In the genomic region with DNA sequence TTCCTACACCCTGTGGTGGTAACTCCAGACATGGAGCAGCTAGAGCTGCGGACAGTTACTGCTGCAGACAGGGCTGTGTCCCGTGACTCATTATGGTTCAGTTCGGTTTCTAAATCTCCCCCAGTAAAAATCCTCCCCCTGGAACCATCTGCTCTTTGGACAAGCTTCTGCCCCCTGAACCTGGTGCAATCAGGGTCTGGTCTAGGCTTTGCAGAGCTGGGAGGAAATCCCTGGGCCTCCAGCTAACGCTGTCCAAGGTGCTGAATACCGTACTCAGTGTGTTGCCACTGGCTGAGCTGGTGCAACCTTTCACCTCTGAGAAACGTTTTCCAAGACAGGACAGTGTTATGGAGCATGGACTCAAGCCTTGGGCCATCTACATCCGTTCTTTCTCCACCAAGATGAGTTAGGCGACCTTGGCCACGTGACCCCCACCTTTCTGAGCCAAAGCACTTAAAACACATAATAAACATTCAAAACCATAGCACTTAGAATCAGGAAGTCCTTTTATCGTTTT, we compare ENCODE assay signal across 10 cellular contexts.
DNase-seq lines count a peak whose midpoint lies in the region; ATAC-seq lines count a peak whose summit lies in the region.
"Had no signal": no experiment of that assay in that cellular context is flagged by ENCODE, and none has a peak within 500 bp of the region (broad histone marks: within the 10 kb centered on the region; RNA-seq: fewer than 3 reads in every experiment).

No MANE protein-coding gene starts in this region.

- ATAC-seq in GM21526 (IDR thresholded peaks at IDR 0.05; ENCODE audit: low FRiP score, unreplicated experiment) (no peak), GM21515 (IDR thresholded peaks at IDR 0.05; ENCODE audit: unreplicated experiment) (no peak)
- ATAC-seq: body of pancreas had no signal

- no peaks in the 10 kb centered on the region for H3K4me1 Mint-ChIP-seq in activated CD4-positive, alpha-beta T cell treated with anti-CD3 and anti-CD28 coated beads, Interleukin-2, amount 10 ng/mL, durations not matched to agents 7 days and 5 days
- H3K4me1 Mint-ChIP-seq: immature natural killer cell had no signal

- peaks cover 14% of the 10 kb centered on the region for H3K9me3 Mint-ChIP-seq in activated CD4-positive, alpha-beta T cell treated with anti-CD3 and anti-CD28 coated beads, Interleukin-2, amount 10 ng/mL, durations not matched to agents 7 days and 5 days

- POLR2A ChIA-PET in activated CD4-positive, alpha-beta T cell treated with anti-CD3 and anti-CD28 coated beads, Interleukin-2, amount 10 ng/mL, durations not matched to agents 7 days and 5 days (lab: Charles Lee): no interaction called here

- CTCF ChIA-PET in activated CD4-positive, alpha-beta T cell treated with anti-CD3 and anti-CD28 coated beads, Interleukin-2, amount 10 ng/mL, durations not matched to agents 7 days and 5 days (lab: Charles Lee): interaction anchor here (1.7 kb wide), 1 partner anchor 21 kb away, joined by 3 read pairs; no protein-coding TSS in a partner anchor

- peaks cover 20% of the 10 kb centered on the region for H3K36me3 Mint-ChIP-seq in activated CD4-positive, alpha-beta T cell treated with anti-CD3 and anti-CD28 coated beads, Interleukin-2, amount 10 ng/mL, durations not matched to agents 7 days and 5 days (ENCODE audit: low read depth)

- peak; percentile 57 for DNase-seq in activated CD4-positive, alpha-beta T cell treated with anti-CD3 and anti-CD28 coated beads, Interleukin-2, amount 10 ng/mL, durations not matched to agents 7 days and 5 days
- DNase-seq in activated CD4-positive, alpha-beta T cell treated with anti-CD3 and anti-CD28 coated beads, Interleukin-2, amount 50 U/mL, for 4 hours: no peak
- DNase-seq in OCI-M1 (lab: John Stamatoyannopoulos, UW) (peak; percentile 47), dermis blood vessel endothelial cell (peak; percentile 61), renal cortical epithelial cell (ENCODE audit: low read depth) (peak; percentile 30), NCI-H1436 treated with DMSO at 0.1 percent for 48 hours (lab: John Stamatoyannopoulos, UW) (no peak)

- no peak overlapping the region for H3K27ac Mint-ChIP-seq in activated CD4-positive, alpha-beta T cell treated with anti-CD3 and anti-CD28 coated beads, Interleukin-2, amount 10 ng/mL, durations not matched to agents 7 days and 5 days
- H3K27ac Mint-ChIP-seq: immature natural killer cell had no signal

- H3K4me3 Mint-ChIP-seq in activated CD4-positive, alpha-beta T cell treated with anti-CD3 and anti-CD28 coated beads, Interleukin-2, amount 10 ng/mL, durations not matched to agents 7 days and 5 days: no peak overlapping the region
- H3K4me3 Mint-ChIP-seq: immature natural killer cell had no signal

- H3K27me3 Mint-ChIP-seq in activated CD4-positive, alpha-beta T cell treated with anti-CD3 and anti-CD28 coated beads, Interleukin-2, amount 10 ng/mL, durations not matched to agents 7 days and 5 days: no peaks in the 10 kb centered on the region

Comparison
In these comparisons a context has a peak if more than half of its experiments do, and no peak if none do; other contexts are left out.
1. DNase-seq: peak in activated CD4-positive, alpha-beta T cell treated with anti-CD3 and anti-CD28 coated beads, Interleukin-2, amount 10 ng/mL, durations not matched to agents 7 days and 5 days (single experiment), OCI-M1 (single experiment), dermis blood vessel endothelial cell (single experiment) and renal cortical epithelial cell (single experiment); none in activated CD4-positive, alpha-beta T cell treated with anti-CD3 and anti-CD28 coated beads, Interleukin-2, amount 50 U/mL, for 4 hours (0 of 2) and NCI-H1436 treated with DMSO at 0.1 percent for 48 hours (single experiment).